12 cellular contexts compared by ENCODE assay signal in the genomic region with DNA sequence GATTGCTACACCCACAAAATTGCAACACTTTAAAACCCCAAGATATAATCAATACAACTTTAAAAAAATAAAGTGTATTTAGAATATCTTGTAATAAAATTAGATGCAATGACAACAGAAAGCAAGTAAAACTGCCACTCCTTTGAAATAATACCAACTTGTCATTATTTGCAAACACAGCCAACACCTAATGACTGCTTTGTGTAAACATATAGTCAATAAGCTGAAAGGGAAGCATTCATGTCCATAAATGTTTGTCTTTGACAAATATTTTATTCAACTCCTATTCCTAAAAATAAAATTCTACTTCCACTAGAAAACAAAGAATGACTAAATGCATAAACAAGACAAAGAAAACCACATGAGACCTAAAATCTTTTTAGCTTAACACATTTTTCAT.
"Had no signal": no experiment of that assay in that cellular context is flagged by ENCODE, and none has a peak within 500 bp of the region (broad histone marks: within the 10 kb centered on the region; RNA-seq: fewer than 3 reads in every experiment).

No MANE protein-coding gene starts in this region.

- DNase-seq: activated B cell treated with CpG ODN at 0.5 μM for 24 hours; activated CD4-positive, alpha-beta T cell treated with anti-CD3 and anti-CD28 coated beads, Interleukin-2, amount 10 ng/mL, durations not matched to agents 24 days and 14 days; activated CD8-positive, alpha-beta memory T cell treated with anti-CD3 and anti-CD28 coated beads for 24 hours; activated naive CD8-positive, alpha-beta T cell treated with anti-CD3 and anti-CD28 coated beads for 36 hours; cortex of kidney; effector CD8-positive, alpha-beta T cell; foreskin keratinocyte; mesendoderm; occipital lobe; stimulated activated CD4-positive, alpha-beta T cell treated with anti-CD3 and anti-CD28 coated beads, Interleukin-15, amount 100 ng/mL, for 24 hours; stimulated activated CD4-positive, alpha-beta T cell treated with anti-CD3 and anti-CD28 coated beads, Interleukin-4, amount 100 ng/mL, for 1 hour; stimulated activated naive B cell treated with anti-CD40 and anti-IgM and Interleukin-4, amounts not matched to agents 10 μg/mL and 1 μg/mL and 100 μg/mL, for 72 hours had no signal
